Comparison of ENCODE assay signal across 8 cellular contexts in the genomic region with DNA sequence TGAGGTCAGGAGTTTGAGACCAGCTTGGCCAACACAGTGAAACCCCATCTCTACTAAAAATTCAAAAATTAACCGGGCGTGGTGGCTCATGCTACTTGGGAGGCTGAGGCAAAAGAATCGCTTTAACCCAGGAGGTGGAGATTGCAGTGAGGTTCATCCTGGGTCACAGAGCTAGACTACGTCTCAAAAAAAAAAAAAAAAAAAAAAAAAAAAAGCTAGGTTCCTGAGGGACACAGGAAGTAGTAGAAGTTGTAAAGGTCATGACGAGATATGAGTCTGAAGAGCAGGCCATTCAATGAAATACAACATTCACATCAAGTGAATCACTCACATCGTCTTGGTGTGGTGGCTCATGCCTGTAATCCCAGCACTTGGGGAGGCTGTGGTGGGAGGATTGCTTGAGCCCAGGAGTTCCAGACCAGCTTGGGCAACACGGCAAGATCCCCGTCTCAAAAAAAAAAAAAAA. TPM values are rescaled to one million over a fixed set of nuclear protein-coding genes. Genes with fewer than 3 reads are reported as not detected.
DNase-seq lines count a peak whose midpoint lies in the region; ATAC-seq, FAIRE-seq and TF ChIP-seq lines count a peak whose summit lies in the region.
"Not testable (repeated sequence)": the region's sequence is repeated elsewhere in the genome, so short reads cannot be mapped to it uniquely, and the experiment has no call there.

No MANE protein-coding gene starts in this region.

- peaks cover 49% of the 10 kb centered on the region for H3K4me1 Mint-ChIP-seq in activated naive CD8-positive, alpha-beta T cell treated with anti-CD3 and anti-CD28 coated beads for 36 hours

- not testable (repeated sequence) for FAIRE-seq in A549 (lab: Jason Lieb, UNC)

- in situ Hi-C loops in SK-MEL-5 (cut with HindIII; ENCODE audit: low pct_unique_long_range_greater_than_20kb, low sequenced_read_pairs), result not testable (repeated sequence)

- 3% methylated on average over 8 of the region's 8 CpGs for WGBS in A549 (ENCODE audit: missing lambda C conversion rate)
- WGBS in esophagus squamous epithelium, 2 donors, result 14 to 27% methylated on average over 7 to 8 of the region's 8 CpGs
- 15% methylated on average over 8 of the region's 8 CpGs for WGBS in liver
- WGBS in sigmoid colon, 2 donors, result 15 to 19% methylated on average over 8 of the region's 8 CpGs

- DNase-seq in A549 (ENCODE audit: low read depth in 1 of 2, low spot score in 1 of 2) (peak; percentile 69 to 80), GM10248 (ENCODE audit: extremely low spot score) (peak; percentile 17), LNCaP clone FGC (ENCODE audit: low read depth) (peak; percentile 38), SK-MEL-5 (ENCODE audit: low read depth, low spot score) (peak; percentile 64)
- peak; percentile 28 for DNase-seq in activated naive CD8-positive, alpha-beta T cell treated with anti-CD3 and anti-CD28 coated beads for 36 hours
- DNase-seq in esophagus squamous epithelium (lab: John Stamatoyannopoulos, UW); sigmoid colon: not testable (repeated sequence)

- H3K4me2 ChIP-seq in A549, result peak overlapping the region; percentile 88

- H3K9me3 Mint-ChIP-seq in activated naive CD8-positive, alpha-beta T cell treated with anti-CD3 and anti-CD28 coated beads for 36 hours, result not testable (repeated sequence)

- H3K9ac ChIP-seq in liver (ENCODE audit: low read depth in 1 of 2, low read length in 2 of 2), result not testable (repeated sequence)

- peak; percentile 81 to 82 for ATAC-seq in A549

- H3K27me3 ChIP-seq in esophagus squamous epithelium; liver (ENCODE audit: control insufficient read depth in 4 of 4, insufficient read depth in 4 of 4, low read length in 3 of 4); sigmoid colon: not testable (repeated sequence)

- intact Hi-C loops in esophagus squamous epithelium (cut with DNase I), result not testable (repeated sequence)
- intact Hi-C loops in sigmoid colon (cut with DNase I), result loop anchor here (5.0 kb wide), 1 partner anchor 41 kb away; a partner anchor contains a TSS

- peak overlapping the region; percentile 98 for H3K27ac Mint-ChIP-seq in activated naive CD8-positive, alpha-beta T cell treated with anti-CD3 and anti-CD28 coated beads for 36 hours

- peak; percentile 34 for TF ChIP-seq POLR2A in A549 (IDR thresholded peaks at IDR 0.05; ENCODE audit: low read length)
- TF ChIP-seq POLR2A in esophagus squamous epithelium (IDR thresholded peaks at IDR 0.05); sigmoid colon (IDR thresholded peaks at IDR 0.05): not testable (repeated sequence)

- H3K4me3 ChIP-seq in A549, result peak overlapping the region; percentile 98
- peak overlapping the region; percentile 87 for H3K4me3 ChIP-seq in LNCaP clone FGC (ENCODE audit: low read depth, low read length)
- H3K4me3 ChIP-seq in esophagus squamous epithelium, result peak overlapping the region; percentile 77 to 99 (median 94)
- peak overlapping the region; percentile 87 to 95 (median 93) for H3K4me3 ChIP-seq in liver (ENCODE audit: low read depth in 1 of 3, low read length in 3 of 3)
- peak overlapping the region; percentile 95 to 100 (median 98) for H3K4me3 ChIP-seq in sigmoid colon

- not testable (repeated sequence) for H3K27me3 Mint-ChIP-seq in activated naive CD8-positive, alpha-beta T cell treated with anti-CD3 and anti-CD28 coated beads for 36 hours

- H3K4me3 Mint-ChIP-seq in activated naive CD8-positive, alpha-beta T cell treated with anti-CD3 and anti-CD28 coated beads for 36 hours, result peak overlapping the region; percentile 96

- not testable (repeated sequence) for TF ChIP-seq RAD21 in A549 (conservative IDR thresholded peaks at IDR 0.05 in 1 of 2, IDR thresholded peaks at IDR 0.05 in 1 of 2); liver (IDR thresholded peaks at IDR 0.05)

- POLR2A ChIA-PET in A549 (lab: Yijun Ruan, JAX), result interaction anchor here (0.6 to 3.7 kb wide), 9 partner anchors 8 to 511 kb away, joined by 3 to 33 read pairs (median 5); a partner anchor contains a TSS
- POLR2A ChIA-PET in GM10248 (lab: Yijun Ruan, JAX), result interaction anchor here (0.7 to 2.4 kb wide), 2 partner anchors 30 to 517 kb away, joined by 3 to 19 read pairs; a partner anchor contains a TSS

- peaks cover 27% of the 10 kb centered on the region; the same call in 2 of the 3 replicates for H3K4me1 ChIP-seq in A549
- peaks cover 14 to 41% (median 22%) of the 10 kb centered on the region in 3 donors for H3K4me1 ChIP-seq in esophagus squamous epithelium
- H3K4me1 ChIP-seq in liver (ENCODE audit: control insufficient read depth in 4 of 4, insufficient read depth in 4 of 4, low read length in 3 of 4), result peaks cover 9 to 30% (median 19%) of the 10 kb centered on the region in 4 donors
- peaks cover 0 to 53% (median 34%) of the 10 kb centered on the region in 4 donors for H3K4me1 ChIP-seq in sigmoid colon

- TF ChIP-seq EP300 in A549 (IDR thresholded peaks at IDR 0.05); sigmoid colon (IDR thresholded peaks at IDR 0.05): not testable (repeated sequence)

- peak overlapping the region; percentile 98 to 100 for H3K27ac ChIP-seq in A549
- peak overlapping the region in 3 of 4 donors; percentile 92 to 96 (median 93) for H3K27ac ChIP-seq in esophagus squamous epithelium
- H3K27ac ChIP-seq in liver (ENCODE audit: low read depth in 1 of 2, low read length in 2 of 2), result not testable (repeated sequence)
- peak overlapping the region; percentile 88 to 95 (median 90) for H3K27ac ChIP-seq in sigmoid colon

- TF ChIP-seq CTCF in A549 (IDR thresholded peaks at IDR 0.05); GM10248 (IDR thresholded peaks at IDR 0.05; ENCODE audit: control extremely low read depth, extremely low read depth, low read depth, missing control alignments); LNCaP clone FGC (IDR thresholded peaks at IDR 0.05; ENCODE audit: control insufficient read depth, extremely low read depth, insufficient read depth); esophagus squamous epithelium (IDR thresholded peaks at IDR 0.05); liver (IDR thresholded peaks at IDR 0.05; ENCODE audit: low read depth, low read length, missing input control); sigmoid colon (IDR thresholded peaks at IDR 0.05): not testable (repeated sequence)

- CTCF ChIA-PET in A549 (lab: Yijun Ruan, JAX), result interaction anchor here (1.2 to 1.3 kb wide), 2 partner anchors 9 to 78 kb away, joined by 3 to 4 read pairs; no protein-coding TSS in a partner anchor
- CTCF ChIA-PET in GM10248 (lab: Yijun Ruan, JAX), result interaction anchor here (1.1 to 1.6 kb wide), 5 partner anchors 18 to 333 kb away, joined by 3 to 5 read pairs (median 3); a partner anchor contains a TSS

- H3K9me3 ChIP-seq in A549; esophagus squamous epithelium; liver (ENCODE audit: control insufficient read depth in 4 of 4, low read length in 3 of 4); sigmoid colon: not testable (repeated sequence)

- peaks cover 42% of the 10 kb centered on the region for H3K36me3 Mint-ChIP-seq in activated naive CD8-positive, alpha-beta T cell treated with anti-CD3 and anti-CD28 coated beads for 36 hours

- peaks cover 0 to 34% (median 5%) of the 10 kb centered on the region in 3 donors for H3K36me3 ChIP-seq in esophagus squamous epithelium
- H3K36me3 ChIP-seq in liver (ENCODE audit: control insufficient read depth in 4 of 4, insufficient read depth in 3 of 4, low read depth in 1 of 4, low read length in 3 of 4), result peaks cover 0 to 11% (median 7%) of the 10 kb centered on the region in 4 donors
- peaks cover 0 to 31% (median 4%) of the 10 kb centered on the region in 4 donors for H3K36me3 ChIP-seq in sigmoid colon

RNA-seq across cellular contexts. Expression of a gene that starts 1.1 kb away (rescaled TPM):
- 114 and 135 TPM in 2 replicates for polyA plus RNA-seq in A549 (2011; rRNA removed)
- 23.0 and 24.2 TPM in 2 replicates for polyA plus RNA-seq in A549 (2012; cell fraction: cytosol; rRNA removed)
- polyA plus RNA-seq in A549 (2012; cell fraction: nucleus; rRNA removed), result 19.9 and 39.4 TPM in 2 replicates
- 70.1 to 73.3 TPM (median 71.6 TPM) in 3 replicates for polyA plus RNA-seq in A549 (2017; fragmentation: RNase III; extraction: RNeasy Plus Mini Kit Qiagen cat#74134 plus additional on column Dnase treatment)
- 79.9 and 97.2 TPM in 2 replicates for polyA minus RNA-seq in A549 (2011; rRNA and poly(A)+ RNA removed)
- 57.5 and 61.0 TPM in 2 replicates for total RNA-seq in SK-MEL-5 (2014; rRNA removed; shearing (Covaris generic))
- 42.8 and 64.5 TPM in 2 replicates for polyA plus RNA-seq in SK-MEL-5 (2015; cell fraction: cytosol; rRNA removed)
- 54.0 and 56.6 TPM in 2 replicates for polyA plus RNA-seq in SK-MEL-5 (2015; cell fraction: nucleus; rRNA removed)
- total RNA-seq in activated naive CD8-positive, alpha-beta T cell treated with anti-CD3 and anti-CD28 coated beads for 36 hours, result 100 to 1,000 TPM; 209 to 211 TPM
- 10 to 100 TPM; 36.4 to 78.8 (median 60.1) TPM for total RNA-seq in esophagus squamous epithelium
- total RNA-seq in liver, result 10 to 100 TPM; 32.1 to 69.7 TPM
- 10 to 100 TPM; 37.1 to 44.3 TPM for polyA plus RNA-seq in liver
- 10 to 100 TPM; 45.9 to 55.9 (median 48.4) TPM for total RNA-seq in sigmoid colon
- 10 to 100 TPM; 29.4 to 33.4 (median 30.6) TPM for polyA plus RNA-seq in sigmoid colon

RNA-seq across cellular contexts. Expression of a gene that starts 30.3 kb away (rescaled TPM):
- polyA plus RNA-seq in A549 (2011; rRNA removed) (185 and 227 TPM in 2 replicates), A549 (2017; fragmentation: RNase III; extraction: RNeasy Plus Mini Kit Qiagen cat#74134 plus additional on column Dnase treatment) (154 to 167 TPM (median 156 TPM) in 3 replicates), liver (10 to 100 TPM; 46.0 to 47.8 TPM), sigmoid colon (10 to 100 TPM; 18.0 to 63.9 (median 24.0) TPM)
- 82.8 and 92.9 TPM in 2 replicates for polyA plus RNA-seq in A549 (2012; cell fraction: cytosol; rRNA removed)
- polyA plus RNA-seq in A549 (2012; cell fraction: nucleus; rRNA removed), result 49.2 and 84.4 TPM in 2 replicates
- polyA minus RNA-seq in A549 (2011; rRNA and poly(A)+ RNA removed), result 49.3 and 53.2 TPM in 2 replicates
- 86.4 and 87.2 TPM in 2 replicates for total RNA-seq in SK-MEL-5 (2014; rRNA removed; shearing (Covaris generic))
- 136 and 188 TPM in 2 replicates for polyA plus RNA-seq in SK-MEL-5 (2015; cell fraction: cytosol; rRNA removed)
- 97.9 and 117 TPM in 2 replicates for polyA plus RNA-seq in SK-MEL-5 (2015; cell fraction: nucleus; rRNA removed)
- 100 to 1,000 TPM; 472 TPM for total RNA-seq in activated naive CD8-positive, alpha-beta T cell treated with anti-CD3 and anti-CD28 coated beads for 36 hours
- total RNA-seq in esophagus squamous epithelium (10 to 100 TPM; 29.5 to 67.0 (median 58.5) TPM), liver (10 to 100 TPM; 34.5 to 50.4 TPM), sigmoid colon (10 to 100 TPM; 15.0 to 34.6 (median 17.1) TPM)

RNA-seq across cellular contexts. Expression of a gene that starts 30.9 kb away (rescaled TPM):
- polyA plus RNA-seq in A549 (2011; rRNA removed) (25.4 and 26.7 TPM in 2 replicates), A549 (2017; fragmentation: RNase III; extraction: RNeasy Plus Mini Kit Qiagen cat#74134 plus additional on column Dnase treatment) (22.2 to 23.6 TPM (median 22.8 TPM) in 3 replicates), liver (1 to 10 TPM; 3.7 TPM), sigmoid colon (1 to 10 TPM in 2 of 3 donors, under 1 TPM in 1; 0.60 to 5.7 (median 1.6) TPM)
- polyA plus RNA-seq in A549 (2012; cell fraction: cytosol; rRNA removed), result 8.1 and 8.3 TPM in 2 replicates
- polyA plus RNA-seq in A549 (2012; cell fraction: nucleus; rRNA removed), result 5.3 and 7.5 TPM in 2 replicates
- polyA minus RNA-seq in A549 (2011; rRNA and poly(A)+ RNA removed), result 6.8 and 12.8 TPM in 2 replicates
- 29.1 and 30.6 TPM in 2 replicates for total RNA-seq in SK-MEL-5 (2014; rRNA removed; shearing (Covaris generic))
- 17.6 and 22.1 TPM in 2 replicates for polyA plus RNA-seq in SK-MEL-5 (2015; cell fraction: cytosol; rRNA removed)
- 27.2 and 28.7 TPM in 2 replicates for polyA plus RNA-seq in SK-MEL-5 (2015; cell fraction: nucleus; rRNA removed)
- total RNA-seq in activated naive CD8-positive, alpha-beta T cell treated with anti-CD3 and anti-CD28 coated beads for 36 hours, result 10 to 100 TPM; 68.9 to 69.0 TPM
- total RNA-seq in esophagus squamous epithelium (10 to 100 TPM in 1 of 4 donors, 1 to 10 TPM in 3; 4.5 to 11.4 (median 9.3) TPM), liver (10 to 100 TPM in 1 of 2 donors, 1 to 10 TPM in 1; 7.6 to 11.0 TPM), sigmoid colon (1 to 10 TPM; 4.2 to 6.3 (median 5.1) TPM)

RNA-seq across cellular contexts. Expression of a gene that starts 39.3 kb away (rescaled TPM):
- polyA plus RNA-seq in A549 (2011; rRNA removed) (0.08 and 0.09 TPM in 2 replicates), A549 (2017; fragmentation: RNase III; extraction: RNeasy Plus Mini Kit Qiagen cat#74134 plus additional on column Dnase treatment) (not detected in 3 replicates), liver (under 1 TPM in 1 of 2 donors, not detected in 1; 0.10 TPM), sigmoid colon (under 1 TPM in 1 of 3 donors, not detected in 2; 0.47 TPM)
- polyA plus RNA-seq in A549 (2012; cell fraction: cytosol; rRNA removed), result 0.03 and 0.05 TPM in 2 replicates
- polyA plus RNA-seq in A549 (2012; cell fraction: nucleus; rRNA removed), result 0.08 TPM in 1 of 2 replicates, not detected in the other
- polyA minus RNA-seq in A549 (2011; rRNA and poly(A)+ RNA removed), result not detected in 2 replicates
- total RNA-seq in SK-MEL-5 (2014; rRNA removed; shearing (Covaris generic)), result not detected in 2 replicates
- polyA plus RNA-seq in SK-MEL-5 (2015; cell fraction: cytosol; rRNA removed), result 0.10 TPM in 1 of 2 replicates, not detected in the other
- polyA plus RNA-seq in SK-MEL-5 (2015; cell fraction: nucleus; rRNA removed), result 0.36 TPM in 1 of 2 replicates, not detected in the other
- total RNA-seq in activated naive CD8-positive, alpha-beta T cell treated with anti-CD3 and anti-CD28 coated beads for 36 hours, result under 1 TPM; 0.45 to 0.46 TPM
- total RNA-seq in esophagus squamous epithelium (under 1 TPM in 3 of 4 donors, not detected in 1; 0.23 to 0.53 (median 0.38) TPM), liver (under 1 TPM; 0.08 to 0.61 TPM), sigmoid colon (1 to 10 TPM in 1 of 4 donors, under 1 TPM in 2, not detected in 1; 0.54 to 1.1 (median 0.66) TPM)
